Comparison of ENCODE assay signal across 8 cellular contexts in genomic region chr17:41811549-41812175, GRCh38. TPM values are rescaled to one million over a fixed set of nuclear protein-coding genes. Genes with fewer than 3 reads are reported as not detected.
A peak's percentile ranks its signal among the peaks of the same experiment; 100 is the strongest.
DNase-seq lines count a peak whose midpoint lies in the region; ATAC-seq and TF ChIP-seq lines count a peak whose summit lies in the region.

A gene with protein sequence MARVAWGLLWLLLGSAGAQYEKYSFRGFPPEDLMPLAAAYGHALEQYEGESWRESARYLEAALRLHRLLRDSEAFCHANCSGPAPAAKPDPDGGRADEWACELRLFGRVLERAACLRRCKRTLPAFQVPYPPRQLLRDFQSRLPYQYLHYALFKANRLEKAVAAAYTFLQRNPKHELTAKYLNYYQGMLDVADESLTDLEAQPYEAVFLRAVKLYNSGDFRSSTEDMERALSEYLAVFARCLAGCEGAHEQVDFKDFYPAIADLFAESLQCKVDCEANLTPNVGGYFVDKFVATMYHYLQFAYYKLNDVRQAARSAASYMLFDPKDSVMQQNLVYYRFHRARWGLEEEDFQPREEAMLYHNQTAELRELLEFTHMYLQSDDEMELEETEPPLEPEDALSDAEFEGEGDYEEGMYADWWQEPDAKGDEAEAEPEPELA (minus strand): TSS chr17:41811949. CDS start chr17:41811915, 34 bp downstream.

- H3K4me1 ChIP-seq in CD8-positive, alpha-beta memory T cell (ENCODE audit: insufficient read depth, low read length) = peaks cover 28% of the 10 kb centered on the region
- H3K4me1 ChIP-seq in prostate gland (replicated peaks) (peaks cover 8% of the 10 kb centered on the region), upper lobe of right lung (peaks cover 25% of the 10 kb centered on the region)

- H3K27me3 Mint-ChIP-seq in CD8-positive, alpha-beta memory T cell = peaks cover 0 to 8% of the 10 kb centered on the region in 2 donors
- no peaks in the 10 kb centered on the region for H3K27me3 Mint-ChIP-seq in T-helper 17 cell

- DNase-seq in CD8-positive, alpha-beta memory T cell = peak; percentile 58 to 82 (median 78)
- DNase-seq in NB4 (ENCODE audit: low read depth) (peak; percentile 80), T-helper 17 cell (peak; percentile 55 to 68 (median 61)), anterior cingulate cortex (lab: John Stamatoyannopoulos, UW) (peak in 55 of 58 donors; percentile 10 to 86 (median 64)), left ventricle myocardium superior (peak; percentile 91), prostate gland (ENCODE audit: low spot score) (peak; percentile 79), upper lobe of right lung (peak; percentile 90)

- POLR2A ChIA-PET in CD8-positive, alpha-beta memory T cell (lab: Charles Lee) = interaction anchor here (0.6 to 1.3 kb wide), 5 partner anchors 9 to 123 kb away, joined by 3 to 5 read pairs (median 4); partner anchors contain the start of genes EIF1 and KLHL11

- WGBS in prostate gland = under 1% methylated on average over 45 of the region's 84 CpGs

- H3K4me3 Mint-ChIP-seq in CD8-positive, alpha-beta memory T cell = peak within 1 kb of the TSS; percentile 93 to 96 (median 94)
- H3K4me3 Mint-ChIP-seq in T-helper 17 cell = peak within 1 kb of the TSS; percentile 96

- H3K36me3 Mint-ChIP-seq in CD8-positive, alpha-beta memory T cell = peaks cover 0 to 4% (median 2%) of the 10 kb centered on the region in 3 donors
- no peaks in the 10 kb centered on the region for H3K36me3 Mint-ChIP-seq in T-helper 17 cell (ENCODE audit: low read depth)

- TF ChIP-seq POLR2A in NB4 (IDR thresholded peaks at IDR 0.05; ENCODE audit: extremely low read depth, insufficient read length) (peak; percentile 49), prostate gland (IDR thresholded peaks at IDR 0.05) (peak; percentile 40)

- H3K4me1 Mint-ChIP-seq in CD8-positive, alpha-beta memory T cell = peaks cover 25 to 34% (median 25%) of the 10 kb centered on the region in 3 donors
- H3K4me1 Mint-ChIP-seq in T-helper 17 cell = peaks cover 16% of the 10 kb centered on the region

- TF ChIP-seq CTCF in NB4 (IDR thresholded peaks at IDR 0.05; ENCODE audit: low read depth, low read length) (peak; percentile 37), prostate gland (IDR thresholded peaks at IDR 0.05) (peak; percentile 47 to 89 (median 76)), upper lobe of right lung (IDR thresholded peaks at IDR 0.05) (peak; percentile 70)

- CTCF ChIA-PET in CD8-positive, alpha-beta memory T cell (lab: Charles Lee) = interaction anchor here (0.7 to 2.8 kb wide), 18 partner anchors 10 to 206 kb away, joined by 3 to 15 read pairs (median 3); partner anchors contain the start of genes DNAJC7 and KLHL11

- H3K9me3 Mint-ChIP-seq in CD8-positive, alpha-beta memory T cell = no peaks in the 10 kb centered on the region

- peak within 1 kb of the TSS; percentile 24 for H3K27ac ChIP-seq in CD8-positive, alpha-beta memory T cell (ENCODE audit: low read depth, low read length)
- peak within 1 kb of the TSS; percentile 78 to 79 for H3K27ac ChIP-seq in prostate gland
- peak within 1 kb of the TSS; percentile 72 for H3K27ac ChIP-seq in upper lobe of right lung

- H3K9me3 ChIP-seq in CD8-positive, alpha-beta memory T cell (ENCODE audit: low read length) = no peaks in the 10 kb centered on the region
- H3K9me3 ChIP-seq in T-helper 17 cell (ENCODE audit: control insufficient read depth, low read length, poor library complexity, severe bottlenecking) (no peaks in the 10 kb centered on the region), prostate gland (no peaks in the 10 kb centered on the region), upper lobe of right lung (no peaks in the 10 kb centered on the region)

- peak within 1 kb of the TSS; percentile 65 for H3K4me3 ChIP-seq in CD8-positive, alpha-beta memory T cell (ENCODE audit: low read length)
- H3K4me3 ChIP-seq in NB4 (ENCODE audit: low read depth, low read length) (peak within 1 kb of the TSS; percentile 57), prostate gland (peak within 1 kb of the TSS; percentile 60 to 73), upper lobe of right lung (peak within 1 kb of the TSS; percentile 69)

- ATAC-seq in GM21737 (IDR thresholded peaks at IDR 0.05; ENCODE audit: unreplicated experiment) (peak; percentile 58), T-helper 17 cell (peak; percentile 95), left ventricle myocardium superior (peak; percentile 89), upper lobe of right lung (peak; percentile 93)

- peak within 1 kb of the TSS; percentile 31 to 88 (median 84) for H3K27ac Mint-ChIP-seq in CD8-positive, alpha-beta memory T cell
- H3K27ac Mint-ChIP-seq in T-helper 17 cell = peak within 1 kb of the TSS; percentile 71

- H3K27me3 ChIP-seq in CD8-positive, alpha-beta memory T cell (ENCODE audit: insufficient read depth, low read length, poor library complexity, severe bottlenecking) = no peaks in the 10 kb centered on the region
- no peaks in the 10 kb centered on the region for H3K27me3 ChIP-seq in prostate gland (replicated peaks; ENCODE audit: insufficient read depth)
- no peaks in the 10 kb centered on the region for H3K27me3 ChIP-seq in upper lobe of right lung

- intact Hi-C loops in left ventricle myocardium superior (cut with micrococcal nuclease) (no loop called here), prostate gland (cut with DNase I) (no loop called here), upper lobe of right lung (cut with DNase I) (no loop called here)

- H3K36me3 ChIP-seq in CD8-positive, alpha-beta memory T cell (ENCODE audit: insufficient read depth, low read length) = no peaks in the 10 kb centered on the region
- H3K36me3 ChIP-seq in prostate gland (no peaks in the 10 kb centered on the region), upper lobe of right lung (no peaks in the 10 kb centered on the region)

RNA-seq across cellular contexts. Expression of the gene that starts here (rescaled TPM):
- total RNA-seq in CD8-positive, alpha-beta memory T cell = 1 to 10 TPM; 2.6 to 3.7 TPM
- 5.4 TPM for polyA plus RNA-seq in CD8-positive, alpha-beta memory T cell
- 1 to 10 TPM; 1.7 to 2.0 TPM for total RNA-seq in T-helper 17 cell
- 7.0 TPM for total RNA-seq in left ventricle myocardium superior
- 10 to 100 TPM; 15.8 to 19.6 TPM for total RNA-seq in prostate gland
- 9.5 TPM for total RNA-seq in upper lobe of right lung

Comparison
In these comparisons a context has a peak if more than half of its experiments do, and no peak if none do; other contexts are left out.
1. Peak in every context shown above with its lines: DNase-seq, ATAC-seq, H3K4me3 ChIP-seq and H3K27ac ChIP-seq.
2. H3K27ac ChIP-seq: peak in every context shown above with its lines; median percentile 78 in prostate gland; 72 in upper lobe of right lung; 24 in CD8-positive, alpha-beta memory T cell.